1 cellular context compared by ENCODE assay signal in the genomic region with DNA sequence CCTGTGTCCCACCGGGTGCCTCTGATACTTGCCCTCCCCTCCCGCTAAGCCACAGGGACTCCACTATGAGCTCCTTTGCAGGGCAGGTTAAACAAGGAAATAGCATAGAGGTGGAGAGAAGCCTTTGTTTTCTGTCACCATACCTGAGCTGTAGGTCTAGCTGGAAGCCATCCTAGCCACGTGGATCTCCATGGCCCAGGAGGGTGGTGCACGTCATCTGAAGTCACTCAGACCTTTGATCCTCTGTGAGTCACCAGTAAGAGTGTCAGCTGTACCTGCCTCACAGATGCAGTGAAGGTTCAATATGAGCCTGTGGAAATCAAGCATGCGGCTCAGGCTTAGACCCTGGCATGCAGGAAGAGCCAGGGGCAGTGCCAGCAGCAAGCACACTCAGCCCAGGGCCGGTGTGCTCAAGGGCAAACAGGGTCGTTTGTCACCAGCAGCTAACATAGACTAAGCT.
TF ChIP-seq lines count a peak whose summit lies in the region.

No MANE protein-coding gene starts in this region.

TF ChIP-seq in HepG2, 621 proteins besides CTCF, POLR2A, EP300 and RAD21 (continued from another document and continues in another):
- TF ChIP-seq, protein P1, sequence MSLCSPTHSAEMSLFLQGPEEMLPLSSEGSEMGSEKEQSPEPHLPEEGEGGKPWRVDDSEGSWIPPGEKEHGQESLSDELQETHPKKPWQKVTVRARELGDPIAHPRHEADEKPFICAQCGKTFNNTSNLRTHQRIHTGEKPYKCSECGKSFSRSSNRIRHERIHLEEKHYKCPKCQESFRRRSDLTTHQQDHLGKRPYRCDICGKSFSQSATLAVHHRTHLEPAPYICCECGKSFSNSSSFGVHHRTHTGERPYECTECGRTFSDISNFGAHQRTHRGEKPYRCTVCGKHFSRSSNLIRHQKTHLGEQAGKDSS (CRISPR knock-in tag; IDR thresholded peaks at IDR 0.05; ENCODE audit: borderline replicate concordance, low read depth): peak; percentile 80
- TF ChIP-seq ZNF383 (CRISPR knock-in tag; IDR thresholded peaks at IDR 0.05; ENCODE audit: borderline replicate concordance) (no peak), ZFP82 (CRISPR knock-in tag; IDR thresholded peaks at IDR 0.05; ENCODE audit: borderline replicate concordance) (no peak), SNAPC2 (CRISPR knock-in tag; IDR thresholded peaks at IDR 0.05) (peak; percentile 62; the same call in 1 of the 2 replicates), ZNF296 (CRISPR knock-in tag; conservative IDR thresholded peaks at IDR 0.05) (0 out of 2 replicates have a peak, but pooled peaks have one; percentile 23), NFRKB (IDR thresholded peaks at IDR 0.05) (no peak), NRL (CRISPR knock-in tag; IDR thresholded peaks at IDR 0.05; ENCODE audit: borderline replicate concordance) (no peak; the same call in 1 of the 2 replicates), KLF12 (CRISPR knock-in tag; IDR thresholded peaks at IDR 0.05; ENCODE audit: borderline replicate concordance) (no peak), ZNF180 (CRISPR knock-in tag; IDR thresholded peaks at IDR 0.05; ENCODE audit: borderline replicate concordance, low read depth) (no peak), ZNF570 (CRISPR knock-in tag; IDR thresholded peaks at IDR 0.05; ENCODE audit: borderline replicate concordance) (no peak), ZNF232 (CRISPR knock-in tag; IDR thresholded peaks at IDR 0.05; ENCODE audit: borderline replicate concordance) (no peak), HNF4A (CRISPR knock-in tag; IDR thresholded peaks at IDR 0.05) (peak; percentile 94), ZNF225 (CRISPR knock-in tag; IDR thresholded peaks at IDR 0.05) (0 out of 2 replicates have a peak, but pooled peaks have one; percentile 13), ZBTB20 (CRISPR knock-in tag; IDR thresholded peaks at IDR 0.05; ENCODE audit: borderline replicate concordance, low read depth) (peak; percentile 50; the same call in 1 of the 2 replicates), ZSCAN20 (CRISPR knock-in tag; IDR thresholded peaks at IDR 0.05; ENCODE audit: borderline replicate concordance) (no peak), ZNF672 (CRISPR knock-in tag; IDR thresholded peaks at IDR 0.05) (no peak), SALL1 (CRISPR knock-in tag; IDR thresholded peaks at IDR 0.05) (peak; percentile 83), ZNF629 (CRISPR knock-in tag; conservative IDR thresholded peaks at IDR 0.05) (no peak)
- TF ChIP-seq, protein P2, sequence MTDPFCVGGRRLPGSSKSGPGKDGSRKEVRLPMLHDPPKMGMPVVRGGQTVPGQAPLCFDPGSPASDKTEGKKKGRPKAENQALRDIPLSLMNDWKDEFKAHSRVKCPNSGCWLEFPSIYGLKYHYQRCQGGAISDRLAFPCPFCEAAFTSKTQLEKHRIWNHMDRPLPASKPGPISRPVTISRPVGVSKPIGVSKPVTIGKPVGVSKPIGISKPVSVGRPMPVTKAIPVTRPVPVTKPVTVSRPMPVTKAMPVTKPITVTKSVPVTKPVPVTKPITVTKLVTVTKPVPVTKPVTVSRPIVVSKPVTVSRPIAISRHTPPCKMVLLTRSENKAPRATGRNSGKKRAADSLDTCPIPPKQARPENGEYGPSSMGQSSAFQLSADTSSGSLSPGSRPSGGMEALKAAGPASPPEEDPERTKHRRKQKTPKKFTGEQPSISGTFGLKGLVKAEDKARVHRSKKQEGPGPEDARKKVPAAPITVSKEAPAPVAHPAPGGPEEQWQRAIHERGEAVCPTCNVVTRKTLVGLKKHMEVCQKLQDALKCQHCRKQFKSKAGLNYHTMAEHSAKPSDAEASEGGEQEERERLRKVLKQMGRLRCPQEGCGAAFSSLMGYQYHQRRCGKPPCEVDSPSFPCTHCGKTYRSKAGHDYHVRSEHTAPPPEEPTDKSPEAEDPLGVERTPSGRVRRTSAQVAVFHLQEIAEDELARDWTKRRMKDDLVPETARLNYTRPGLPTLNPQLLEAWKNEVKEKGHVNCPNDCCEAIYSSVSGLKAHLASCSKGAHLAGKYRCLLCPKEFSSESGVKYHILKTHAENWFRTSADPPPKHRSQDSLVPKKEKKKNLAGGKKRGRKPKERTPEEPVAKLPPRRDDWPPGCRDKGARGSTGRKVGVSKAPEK (CRISPR knock-in tag; IDR thresholded peaks at IDR 0.05; ENCODE audit: borderline replicate concordance): peak; percentile 46; the same call in 1 of the 2 replicates
- TF ChIP-seq, protein P3, sequence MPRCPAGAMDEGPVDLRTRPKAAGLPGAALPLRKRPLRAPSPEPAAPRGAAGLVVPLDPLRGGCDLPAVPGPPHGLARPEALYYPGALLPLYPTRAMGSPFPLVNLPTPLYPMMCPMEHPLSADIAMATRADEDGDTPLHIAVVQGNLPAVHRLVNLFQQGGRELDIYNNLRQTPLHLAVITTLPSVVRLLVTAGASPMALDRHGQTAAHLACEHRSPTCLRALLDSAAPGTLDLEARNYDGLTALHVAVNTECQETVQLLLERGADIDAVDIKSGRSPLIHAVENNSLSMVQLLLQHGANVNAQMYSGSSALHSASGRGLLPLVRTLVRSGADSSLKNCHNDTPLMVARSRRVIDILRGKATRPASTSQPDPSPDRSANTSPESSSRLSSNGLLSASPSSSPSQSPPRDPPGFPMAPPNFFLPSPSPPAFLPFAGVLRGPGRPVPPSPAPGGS (CRISPR knock-in tag; IDR thresholded peaks at IDR 0.05): peak; percentile 59; the same call in 1 of the 2 replicates
- TF ChIP-seq, protein P4, sequence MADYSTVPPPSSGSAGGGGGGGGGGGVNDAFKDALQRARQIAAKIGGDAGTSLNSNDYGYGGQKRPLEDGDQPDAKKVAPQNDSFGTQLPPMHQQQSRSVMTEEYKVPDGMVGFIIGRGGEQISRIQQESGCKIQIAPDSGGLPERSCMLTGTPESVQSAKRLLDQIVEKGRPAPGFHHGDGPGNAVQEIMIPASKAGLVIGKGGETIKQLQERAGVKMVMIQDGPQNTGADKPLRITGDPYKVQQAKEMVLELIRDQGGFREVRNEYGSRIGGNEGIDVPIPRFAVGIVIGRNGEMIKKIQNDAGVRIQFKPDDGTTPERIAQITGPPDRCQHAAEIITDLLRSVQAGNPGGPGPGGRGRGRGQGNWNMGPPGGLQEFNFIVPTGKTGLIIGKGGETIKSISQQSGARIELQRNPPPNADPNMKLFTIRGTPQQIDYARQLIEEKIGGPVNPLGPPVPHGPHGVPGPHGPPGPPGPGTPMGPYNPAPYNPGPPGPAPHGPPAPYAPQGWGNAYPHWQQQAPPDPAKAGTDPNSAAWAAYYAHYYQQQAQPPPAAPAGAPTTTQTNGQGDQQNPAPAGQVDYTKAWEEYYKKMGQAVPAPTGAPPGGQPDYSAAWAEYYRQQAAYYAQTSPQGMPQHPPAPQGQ (CRISPR knock-in tag; IDR thresholded peaks at IDR 0.05; ENCODE audit: borderline replicate concordance): no peak
- TF ChIP-seq, protein P5, sequence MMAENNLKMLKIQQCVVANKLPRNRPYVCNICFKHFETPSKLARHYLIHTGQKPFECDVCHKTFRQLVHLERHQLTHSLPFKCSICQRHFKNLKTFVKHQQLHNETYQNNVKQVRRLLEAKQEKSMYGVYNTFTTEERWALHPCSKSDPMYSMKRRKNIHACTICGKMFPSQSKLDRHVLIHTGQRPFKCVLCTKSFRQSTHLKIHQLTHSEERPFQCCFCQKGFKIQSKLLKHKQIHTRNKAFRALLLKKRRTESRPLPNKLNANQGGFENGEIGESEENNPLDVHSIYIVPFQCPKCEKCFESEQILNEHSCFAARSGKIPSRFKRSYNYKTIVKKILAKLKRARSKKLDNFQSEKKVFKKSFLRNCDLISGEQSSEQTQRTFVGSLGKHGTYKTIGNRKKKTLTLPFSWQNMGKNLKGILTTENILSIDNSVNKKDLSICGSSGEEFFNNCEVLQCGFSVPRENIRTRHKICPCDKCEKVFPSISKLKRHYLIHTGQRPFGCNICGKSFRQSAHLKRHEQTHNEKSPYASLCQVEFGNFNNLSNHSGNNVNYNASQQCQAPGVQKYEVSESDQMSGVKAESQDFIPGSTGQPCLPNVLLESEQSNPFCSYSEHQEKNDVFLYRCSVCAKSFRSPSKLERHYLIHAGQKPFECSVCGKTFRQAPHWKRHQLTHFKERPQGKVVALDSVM (CRISPR knock-in tag; IDR thresholded peaks at IDR 0.05): no peak; the same call in 1 of the 2 replicates
- TF ChIP-seq, protein P6, sequence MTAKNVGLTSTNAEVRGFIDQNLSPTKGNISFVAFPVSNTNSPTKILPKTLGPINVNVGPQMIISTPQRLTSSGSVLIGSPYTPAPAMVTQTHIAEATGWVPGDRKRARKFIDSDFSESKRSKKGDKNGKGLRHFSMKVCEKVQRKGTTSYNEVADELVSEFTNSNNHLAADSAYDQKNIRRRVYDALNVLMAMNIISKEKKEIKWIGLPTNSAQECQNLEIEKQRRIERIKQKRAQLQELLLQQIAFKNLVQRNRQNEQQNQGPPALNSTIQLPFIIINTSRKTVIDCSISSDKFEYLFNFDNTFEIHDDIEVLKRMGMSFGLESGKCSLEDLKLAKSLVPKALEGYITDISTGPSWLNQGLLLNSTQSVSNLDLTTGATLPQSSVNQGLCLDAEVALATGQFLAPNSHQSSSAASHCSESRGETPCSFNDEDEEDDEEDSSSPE (CRISPR knock-in tag; IDR thresholded peaks at IDR 0.05): peak; percentile 69
- TF ChIP-seq, protein P7, sequence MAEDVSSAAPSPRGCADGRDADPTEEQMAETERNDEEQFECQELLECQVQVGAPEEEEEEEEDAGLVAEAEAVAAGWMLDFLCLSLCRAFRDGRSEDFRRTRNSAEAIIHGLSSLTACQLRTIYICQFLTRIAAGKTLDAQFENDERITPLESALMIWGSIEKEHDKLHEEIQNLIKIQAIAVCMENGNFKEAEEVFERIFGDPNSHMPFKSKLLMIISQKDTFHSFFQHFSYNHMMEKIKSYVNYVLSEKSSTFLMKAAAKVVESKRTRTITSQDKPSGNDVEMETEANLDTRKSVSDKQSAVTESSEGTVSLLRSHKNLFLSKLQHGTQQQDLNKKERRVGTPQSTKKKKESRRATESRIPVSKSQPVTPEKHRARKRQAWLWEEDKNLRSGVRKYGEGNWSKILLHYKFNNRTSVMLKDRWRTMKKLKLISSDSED (CRISPR knock-in tag; IDR thresholded peaks at IDR 0.05): no peak
- TF ChIP-seq, protein P8, sequence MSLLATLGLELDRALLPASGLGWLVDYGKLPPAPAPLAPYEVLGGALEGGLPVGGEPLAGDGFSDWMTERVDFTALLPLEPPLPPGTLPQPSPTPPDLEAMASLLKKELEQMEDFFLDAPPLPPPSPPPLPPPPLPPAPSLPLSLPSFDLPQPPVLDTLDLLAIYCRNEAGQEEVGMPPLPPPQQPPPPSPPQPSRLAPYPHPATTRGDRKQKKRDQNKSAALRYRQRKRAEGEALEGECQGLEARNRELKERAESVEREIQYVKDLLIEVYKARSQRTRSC (CRISPR knock-in tag; IDR thresholded peaks at IDR 0.05; ENCODE audit: low read depth): no peak
- TF ChIP-seq, protein P9, sequence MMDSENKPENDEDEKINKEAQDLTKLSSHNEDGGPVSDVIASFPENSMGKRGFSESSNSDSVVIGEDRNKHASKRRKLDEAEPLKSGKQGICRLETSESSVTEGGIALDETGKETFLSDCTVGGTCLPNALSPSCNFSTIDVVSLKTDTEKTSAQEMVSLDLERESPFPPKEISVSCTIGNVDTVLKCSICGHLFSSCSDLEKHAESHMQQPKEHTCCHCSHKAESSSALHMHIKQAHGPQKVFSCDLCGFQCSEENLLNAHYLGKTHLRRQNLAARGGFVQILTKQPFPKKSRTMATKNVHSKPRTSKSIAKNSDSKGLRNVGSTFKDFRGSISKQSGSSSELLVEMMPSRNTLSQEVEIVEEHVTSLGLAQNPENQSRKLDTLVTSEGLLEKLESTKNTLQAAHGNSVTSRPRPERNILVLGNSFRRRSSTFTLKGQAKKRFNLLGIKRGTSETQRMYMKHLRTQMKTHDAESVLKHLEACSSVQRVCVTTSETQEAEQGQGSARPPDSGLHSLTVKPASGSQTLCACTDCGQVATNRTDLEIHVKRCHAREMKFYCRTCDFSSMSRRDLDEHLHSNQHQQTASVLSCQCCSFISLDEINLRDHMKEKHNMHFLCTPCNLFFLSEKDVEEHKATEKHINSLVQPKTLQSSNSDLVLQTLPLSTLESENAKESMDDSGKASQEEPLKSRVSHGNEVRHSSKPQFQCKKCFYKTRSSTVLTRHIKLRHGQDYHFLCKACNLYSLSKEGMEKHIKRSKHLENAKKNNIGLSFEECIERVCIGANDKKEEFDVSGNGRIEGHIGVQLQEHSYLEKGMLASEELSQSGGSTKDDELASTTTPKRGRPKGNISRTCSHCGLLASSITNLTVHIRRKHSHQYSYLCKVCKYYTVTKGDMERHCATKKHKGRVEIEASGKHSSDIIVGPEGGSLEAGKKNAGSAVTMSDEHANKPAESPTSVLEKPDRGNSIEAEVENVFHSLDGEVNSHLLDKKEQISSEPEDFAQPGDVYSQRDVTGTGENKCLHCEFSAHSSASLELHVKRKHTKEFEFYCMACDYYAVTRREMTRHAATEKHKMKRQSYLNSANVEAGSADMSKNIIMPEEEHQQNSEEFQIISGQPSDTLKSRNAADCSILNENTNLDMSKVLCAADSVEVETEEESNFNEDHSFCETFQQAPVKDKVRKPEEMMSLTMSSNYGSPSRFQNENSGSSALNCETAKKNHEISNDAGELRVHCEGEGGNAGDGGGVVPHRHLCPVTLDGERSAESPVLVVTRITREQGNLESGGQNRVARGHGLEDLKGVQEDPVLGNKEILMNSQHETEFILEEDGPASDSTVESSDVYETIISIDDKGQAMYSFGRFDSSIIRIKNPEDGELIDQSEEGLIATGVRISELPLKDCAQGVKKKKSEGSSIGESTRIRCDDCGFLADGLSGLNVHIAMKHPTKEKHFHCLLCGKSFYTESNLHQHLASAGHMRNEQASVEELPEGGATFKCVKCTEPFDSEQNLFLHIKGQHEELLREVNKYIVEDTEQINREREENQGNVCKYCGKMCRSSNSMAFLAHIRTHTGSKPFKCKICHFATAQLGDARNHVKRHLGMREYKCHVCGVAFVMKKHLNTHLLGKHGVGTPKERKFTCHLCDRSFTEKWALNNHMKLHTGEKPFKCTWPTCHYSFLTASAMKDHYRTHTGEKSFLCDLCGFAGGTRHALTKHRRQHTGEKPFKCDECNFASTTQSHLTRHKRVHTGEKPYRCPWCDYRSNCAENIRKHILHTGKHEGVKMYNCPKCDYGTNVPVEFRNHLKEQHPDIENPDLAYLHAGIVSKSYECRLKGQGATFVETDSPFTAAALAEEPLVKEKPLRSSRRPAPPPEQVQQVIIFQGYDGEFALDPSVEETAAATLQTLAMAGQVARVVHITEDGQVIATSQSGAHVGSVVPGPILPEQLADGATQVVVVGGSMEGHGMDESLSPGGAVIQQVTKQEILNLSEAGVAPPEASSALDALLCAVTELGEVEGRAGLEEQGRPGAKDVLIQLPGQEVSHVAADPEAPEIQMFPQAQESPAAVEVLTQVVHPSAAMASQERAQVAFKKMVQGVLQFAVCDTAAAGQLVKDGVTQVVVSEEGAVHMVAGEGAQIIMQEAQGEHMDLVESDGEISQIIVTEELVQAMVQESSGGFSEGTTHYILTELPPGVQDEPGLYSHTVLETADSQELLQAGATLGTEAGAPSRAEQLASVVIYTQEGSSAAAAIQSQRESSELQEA (CRISPR knock-in tag; IDR thresholded peaks at IDR 0.05; ENCODE audit: not compliant biosample characterization): no peak
- TF ChIP-seq, protein P10, sequence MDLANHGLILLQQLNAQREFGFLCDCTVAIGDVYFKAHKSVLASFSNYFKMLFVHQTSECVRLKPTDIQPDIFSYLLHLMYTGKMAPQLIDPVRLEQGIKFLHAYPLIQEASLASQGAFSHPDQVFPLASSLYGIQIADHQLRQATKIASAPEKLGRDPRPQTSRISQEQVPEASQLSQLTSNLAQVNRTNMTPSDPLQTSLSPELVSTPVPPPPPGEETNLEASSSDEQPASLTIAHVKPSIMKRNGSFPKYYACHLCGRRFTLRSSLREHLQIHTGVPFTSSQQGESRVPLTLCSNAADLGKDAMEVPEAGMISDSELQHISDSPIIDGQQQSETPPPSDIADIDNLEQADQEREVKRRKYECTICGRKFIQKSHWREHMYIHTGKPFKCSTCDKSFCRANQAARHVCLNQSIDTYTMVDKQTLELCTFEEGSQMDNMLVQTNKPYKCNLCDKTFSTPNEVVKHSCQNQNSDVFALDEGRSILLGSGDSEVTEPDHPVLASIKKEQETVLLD (CRISPR knock-in tag; IDR thresholded peaks at IDR 0.05; ENCODE audit: low read depth): no peak
